Comparison of ENCODE assay signal across 8 cellular contexts in the genomic region with DNA sequence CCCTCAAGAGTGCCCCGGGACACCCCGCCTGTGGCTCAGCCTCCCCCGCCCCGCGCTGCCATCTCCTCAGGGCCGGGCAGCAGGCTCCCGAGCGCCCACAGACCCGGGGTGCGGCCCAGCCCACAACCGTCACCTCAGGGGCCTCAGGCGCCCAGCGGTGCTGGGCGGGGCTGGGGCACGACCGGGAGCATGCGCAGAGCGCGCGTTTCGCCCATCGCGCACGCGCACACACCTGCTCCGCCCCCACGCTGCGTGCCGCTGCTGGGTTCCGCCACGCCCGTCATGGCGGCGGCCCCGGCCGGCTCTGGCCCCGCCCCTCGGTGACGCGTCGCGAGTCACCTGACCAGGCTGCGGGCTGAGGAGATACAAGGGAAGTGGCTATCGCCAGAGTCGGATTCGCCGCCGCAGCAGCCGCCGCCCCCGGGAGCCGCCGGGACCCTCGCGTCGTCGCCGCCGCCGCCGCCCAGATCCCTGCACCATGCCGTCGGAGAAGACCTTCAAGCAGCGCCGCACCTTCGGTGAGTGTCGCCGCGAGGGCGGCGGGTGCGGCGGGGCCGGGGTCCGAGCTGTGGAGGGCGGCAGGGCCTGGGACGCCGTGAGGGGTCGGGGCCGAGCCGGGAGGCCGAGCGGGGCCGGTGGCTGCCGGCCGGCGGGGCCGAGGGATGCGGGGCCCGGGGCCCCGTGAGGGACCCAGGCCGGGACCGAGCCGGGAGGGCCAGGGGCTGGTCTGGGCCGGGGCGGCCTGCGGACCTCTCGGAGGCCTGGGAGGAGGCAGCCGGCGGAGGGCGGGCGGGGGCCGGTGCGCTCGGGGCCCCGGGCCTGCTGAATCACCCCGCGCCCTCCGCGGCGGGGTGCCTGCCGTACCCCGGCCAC. TPM values are rescaled to one million over a fixed set of nuclear protein-coding genes. Genes with fewer than 3 reads are reported as not detected.
A peak's percentile ranks its signal among the peaks of the same experiment; 100 is the strongest.
DNase-seq lines count a peak whose midpoint lies in the region; ATAC-seq and TF ChIP-seq lines count a peak whose summit lies in the region.

TSS of gene MAP1LC3B (plus strand) at position 387 of the 873 bp plus-strand sequence. CDS start at position 479, 92 bp downstream.

- ATAC-seq in GM19324 (IDR thresholded peaks at IDR 0.05; ENCODE audit: low FRiP score, unreplicated experiment) (peak; percentile 81), HG03460 (IDR thresholded peaks at IDR 0.05; ENCODE audit: unreplicated experiment) (peak; percentile 46)

- H3K4me1 Mint-ChIP-seq in activated CD4-positive, alpha-beta T cell treated with anti-CD3 and anti-CD28 coated beads, Interleukin-2, amount 10 ng/mL, durations not matched to agents 24 days and 14 days: peaks cover 48% of the 10 kb centered on the region

- H3K4me1 ChIP-seq in colonic mucosa: peaks cover 15% of the 10 kb centered on the region

- peak within 1 kb of the TSS; percentile 46 for H3K4me3 ChIP-seq in BJ (ENCODE audit: low read depth, low read length)
- peak within 1 kb of the TSS; percentile 59 for H3K4me3 ChIP-seq in colonic mucosa

- H3K4me3 Mint-ChIP-seq in activated CD4-positive, alpha-beta T cell treated with anti-CD3 and anti-CD28 coated beads, Interleukin-2, amount 10 ng/mL, durations not matched to agents 24 days and 14 days: peak within 1 kb of the TSS; percentile 89

- H3K27me3 ChIP-seq in BJ (ENCODE audit: control insufficient read depth, insufficient read depth, low read length): no peaks in the 10 kb centered on the region
- no peaks in the 10 kb centered on the region for H3K27me3 ChIP-seq in colonic mucosa

- peak within 1 kb of the TSS; percentile 91 to 96 for H3K9ac ChIP-seq in colonic mucosa (ENCODE audit: low read depth in 2 of 2, low read length in 2 of 2)

- H3K36me3 Mint-ChIP-seq in activated CD4-positive, alpha-beta T cell treated with anti-CD3 and anti-CD28 coated beads, Interleukin-2, amount 10 ng/mL, durations not matched to agents 24 days and 14 days (ENCODE audit: low read depth): peaks cover 7% of the 10 kb centered on the region

- TF ChIP-seq CTCF in BJ (IDR thresholded peaks at IDR 0.05; ENCODE audit: insufficient read depth, low read depth, low read length) (no peak), colonic mucosa (IDR thresholded peaks at IDR 0.05) (no peak)

- intact Hi-C loops in activated CD4-positive, alpha-beta T cell treated with anti-CD3 and anti-CD28 coated beads, Interleukin-2, amount 10 ng/mL, durations not matched to agents 24 days and 14 days (cut with micrococcal nuclease): loop anchor here (1.0 to 10.0 kb wide), 5 partner anchors 8 to 1063 kb away; partner anchors contain the start of genes BANP, ZCCHC14 and ZFPM1
- intact Hi-C loops in colonic mucosa (cut with DNase I): loop anchor here (5.0 kb wide), 1 partner anchor 75 kb away; the partner anchor contains the start of gene C16orf95

- POLR2A ChIA-PET in BJ (lab: Charles Lee): no interaction called here

- peak within 1 kb of the TSS; percentile 95 for H3K27ac ChIP-seq in colonic mucosa

- CTCF ChIA-PET in BJ (lab: Yijun Ruan, JAX): interaction anchor here (0.7 to 3.8 kb wide), 4 partner anchors 68 to 244 kb away, joined by 3 to 27 read pairs (median 4); partner anchors contain the start of gene C16orf95

- H3K27ac Mint-ChIP-seq in activated CD4-positive, alpha-beta T cell treated with anti-CD3 and anti-CD28 coated beads, Interleukin-2, amount 10 ng/mL, durations not matched to agents 24 days and 14 days: peak within 1 kb of the TSS; percentile 95

- H3K27me3 Mint-ChIP-seq in activated CD4-positive, alpha-beta T cell treated with anti-CD3 and anti-CD28 coated beads, Interleukin-2, amount 10 ng/mL, durations not matched to agents 24 days and 14 days: no peaks in the 10 kb centered on the region

- peak; percentile 76 for DNase-seq in BJ (ENCODE audit: low read depth)
- DNase-seq in NCI-H526 treated with DMSO at 0.1 percent for 48 hours (lab: John Stamatoyannopoulos, UW): peak; percentile 62
- peak; percentile 100 for DNase-seq in activated CD4-positive, alpha-beta T cell treated with anti-CD3 and anti-CD28 coated beads, Interleukin-2, amount 10 ng/mL, durations not matched to agents 24 days and 14 days
- DNase-seq in colonic mucosa: peak; percentile 96
- peak; percentile 99 for DNase-seq in left kidney (ENCODE audit: low read depth, low spot score)
- DNase-seq in stimulated activated CD4-positive, alpha-beta T cell treated with anti-CD3 and anti-CD28 coated beads, Interleukin-1b, Interleukin-23, amount 100 ng/mL, for 48 hours: peak; percentile 97

- H3K36me3 ChIP-seq in BJ (ENCODE audit: control insufficient read depth, insufficient read depth, low read length) (no peaks in the 10 kb centered on the region; the same call in 1 of the 2 replicates), colonic mucosa (no peaks in the 10 kb centered on the region)

- H3K9me3 ChIP-seq in colonic mucosa: no peaks in the 10 kb centered on the region

- no peaks in the 10 kb centered on the region for H3K9me3 Mint-ChIP-seq in activated CD4-positive, alpha-beta T cell treated with anti-CD3 and anti-CD28 coated beads, Interleukin-2, amount 10 ng/mL, durations not matched to agents 24 days and 14 days

RNA-seq across cellular contexts. Expression of gene MAP1LC3B, which starts in this region (rescaled TPM):
- polyA plus RNA-seq in BJ (2011; rRNA removed): 29.0 and 50.7 TPM in 2 replicates
- 14.8 and 23.0 TPM in 2 replicates for polyA minus RNA-seq in BJ (2011; rRNA and poly(A)+ RNA removed)
- total RNA-seq in activated CD4-positive, alpha-beta T cell treated with anti-CD3 and anti-CD28 coated beads, Interleukin-2, amount 10 ng/mL, durations not matched to agents 24 days and 14 days: 37.6 and 38.3 TPM in 2 replicates
- 10 to 100 TPM; 45.0 to 83.0 TPM for total RNA-seq in colonic mucosa

Comparison
In these comparisons a context has a peak if more than half of its experiments do, and no peak if none do; other contexts are left out.
1. Peak in every context shown above with its lines: DNase-seq, ATAC-seq, H3K4me3 ChIP-seq and H3K27ac ChIP-seq.